In the genomic region with DNA sequence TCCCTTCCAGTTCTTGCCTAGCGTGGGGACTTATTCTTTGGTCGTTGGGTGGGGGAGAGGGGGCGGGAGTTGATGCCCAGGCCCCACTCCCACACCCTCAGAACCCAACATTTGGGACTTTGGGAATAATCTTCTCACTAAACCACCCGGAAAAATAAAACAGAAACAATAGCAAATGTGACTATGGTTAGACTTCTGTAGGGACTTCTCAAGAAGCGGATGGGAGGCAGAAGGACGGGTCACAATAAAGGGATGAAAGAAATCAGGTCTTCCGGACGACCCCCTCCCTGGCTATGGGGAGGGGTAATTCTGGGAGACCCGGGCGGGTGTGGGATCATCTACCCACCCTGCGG, we compare ENCODE assay signal across 8 cellular contexts. TPM values are rescaled to one million over a fixed set of nuclear protein-coding genes. Genes with fewer than 3 reads are reported as not detected.
A peak's percentile ranks its signal among the peaks of the same experiment; 100 is the strongest.
DNase-seq lines count a peak whose midpoint lies in the region; ATAC-seq and TF ChIP-seq lines count a peak whose summit lies in the region.

No MANE protein-coding gene starts in this region.

- peak overlapping the region; percentile 57 to 87 for H3K4me3 Mint-ChIP-seq in CD14-positive monocyte

- WGBS in neuronal stem cell (ENCODE audit: extremely low coverage in 2 of 2, insufficient read length in 2 of 2, insufficient replicate concordance in 1 of 2), 2 donors: no CpG with 5 or more reads among the region's 11 CpGs

- H3K36me3 Mint-ChIP-seq in CD14-positive monocyte: peaks cover 0 to 3% of the 10 kb centered on the region in 2 donors

- no peak overlapping the region for H4K91ac ChIP-seq in neuronal stem cell (ENCODE audit: low read depth, low read length, poor library complexity)

- H3K4me2 ChIP-seq in Loucy (ENCODE audit: low read depth, low read length, poor library complexity, severe bottlenecking) (peak overlapping the region; percentile 75), neuronal stem cell (ENCODE audit: insufficient read depth, low read length, poor library complexity, severe bottlenecking) (peak overlapping the region; percentile 69)

- peaks cover 37% of the 10 kb centered on the region for H3K4me1 Mint-ChIP-seq in CD14-positive monocyte

- peak overlapping the region; percentile 33 for H2BK5ac ChIP-seq in neuronal stem cell (ENCODE audit: low read length)

- H3K18ac ChIP-seq in neuronal stem cell (ENCODE audit: low read length): peak overlapping the region; percentile 91

- no peaks in the 10 kb centered on the region for H3K27me3 ChIP-seq in Loucy (ENCODE audit: insufficient read depth, low read length, poor library complexity, severe bottlenecking)
- H3K27me3 ChIP-seq in neuronal stem cell (ENCODE audit: control insufficient read depth in 3 of 3, insufficient read depth in 3 of 3, low read depth in 1 of 3, low read length in 3 of 3): peaks cover 10 to 31% (median 28%) of the 10 kb centered on the region in 3 experiments

- no peaks in the 10 kb centered on the region for H3K9me2 ChIP-seq in Loucy (replicated peaks; ENCODE audit: low read depth, low read length)

- peak overlapping the region; percentile 10 for H3K14ac ChIP-seq in neuronal stem cell (ENCODE audit: low read length)

- H3K4ac ChIP-seq in neuronal stem cell (ENCODE audit: low read length): no peak overlapping the region

- H3K79me2 ChIP-seq in Loucy (ENCODE audit: insufficient read depth, low read length): no peaks in the 10 kb centered on the region

- DNase-seq in CD14-positive monocyte (ENCODE audit: low spot score) (no peak), coronary artery (ENCODE audit: low spot score) (no peak), neuronal stem cell (ENCODE audit: low spot score) (no peak), HuH-7 (ENCODE audit: low spot score) (no peak), NCI-H1105 treated with DMSO at 0.1 percent for 48 hours (lab: John Stamatoyannopoulos, UW) (no peak)

- H2BK12ac ChIP-seq in neuronal stem cell (ENCODE audit: low read length): no peak overlapping the region

- ATAC-seq in HG02798 (IDR thresholded peaks at IDR 0.05; ENCODE audit: poor library complexity, unreplicated experiment) (no peak), HG02852 (IDR thresholded peaks at IDR 0.05; ENCODE audit: unreplicated experiment) (no peak)

- peak overlapping the region; percentile 79 for H3K9ac ChIP-seq in Loucy (ENCODE audit: low read depth, low read length, poor library complexity, severe bottlenecking)
- peak overlapping the region; percentile 85 for H3K9ac ChIP-seq in neuronal stem cell (ENCODE audit: low read depth, low read length, poor library complexity)

- H3K79me1 ChIP-seq in neuronal stem cell (ENCODE audit: low read depth, low read length): no peaks in the 10 kb centered on the region

- H3K9me3 ChIP-seq in Loucy (ENCODE audit: insufficient read depth, low read depth, low read length) (no peaks in the 10 kb centered on the region), neuronal stem cell (replicated peaks in 1 of 2; ENCODE audit: control insufficient read depth in 2 of 2, insufficient read depth in 1 of 2, low read depth in 1 of 2, low read length in 2 of 2) (peaks cover 0 to 1% of the 10 kb centered on the region in 2 donors)

- H3K27me3 Mint-ChIP-seq in CD14-positive monocyte (ENCODE audit: low read depth in 3 of 3): peaks cover 49 to 60% (median 59%) of the 10 kb centered on the region in 3 donors

- H3K27ac Mint-ChIP-seq in CD14-positive monocyte: peak overlapping the region in 1 of 7 donors; percentile 75

- no peaks in the 10 kb centered on the region for H3F3A ChIP-seq in Loucy (ENCODE audit: low read depth)

- no peak overlapping the region for H3K27ac ChIP-seq in coronary artery
- no peak overlapping the region for H3K27ac ChIP-seq in neuronal stem cell (replicated peaks; ENCODE audit: low read length)

- H3K4me3 ChIP-seq in Loucy (ENCODE audit: low read length, poor library complexity, severe bottlenecking) (peak overlapping the region; percentile 67), coronary artery (peak overlapping the region; percentile 66), neuronal stem cell (ENCODE audit: low read length in 2 of 2) (peak overlapping the region; percentile 43 to 77)

- TF ChIP-seq CTCF in CD14-positive monocyte (IDR thresholded peaks at IDR 0.05): peak; percentile 56
- TF ChIP-seq CTCF in Loucy (conservative IDR thresholded peaks at IDR 0.05; ENCODE audit: low read length): no peak
- peak; percentile 1 for TF ChIP-seq CTCF in coronary artery (IDR thresholded peaks at IDR 0.05)

- no peak overlapping the region for H2BK120ac ChIP-seq in neuronal stem cell (ENCODE audit: low read depth, low read length)

- no peaks in the 10 kb centered on the region for H3K36me3 ChIP-seq in Loucy (ENCODE audit: insufficient read depth, low read length)
- H3K36me3 ChIP-seq in neuronal stem cell (replicated peaks in 1 of 2; ENCODE audit: control insufficient read depth in 2 of 2, insufficient read depth in 2 of 2, low read length in 2 of 2): no peaks in the 10 kb centered on the region

- peaks cover 34% of the 10 kb centered on the region for H3K4me1 ChIP-seq in Loucy (ENCODE audit: insufficient read depth, low read length, poor library complexity, severe bottlenecking)
- peaks cover 10 to 16% of the 10 kb centered on the region in 2 donors for H3K4me1 ChIP-seq in neuronal stem cell (ENCODE audit: control insufficient read depth in 2 of 2, insufficient read depth in 1 of 2, low read depth in 1 of 2, low read length in 2 of 2)

- H2BK15ac ChIP-seq in neuronal stem cell (ENCODE audit: low read length): peak overlapping the region; percentile 52

- peak overlapping the region; percentile 93 for H2AFZ ChIP-seq in Loucy (ENCODE audit: low read length)
- peak overlapping the region; percentile 92 for H2AFZ ChIP-seq in neuronal stem cell (ENCODE audit: low read length)

- H4K8ac ChIP-seq in neuronal stem cell (ENCODE audit: low read depth, low read length): no peak overlapping the region

- H3K9me3 Mint-ChIP-seq in CD14-positive monocyte: peaks cover 0 to 5% (median 3%) of the 10 kb centered on the region in 7 donors

- peak overlapping the region; percentile 1 for H3K23ac ChIP-seq in neuronal stem cell (ENCODE audit: low read depth, low read length, poor library complexity)

- intact Hi-C loops in CD14-positive monocyte (cut with micrococcal nuclease): no loop called here

- H4K20me1 ChIP-seq in Loucy (ENCODE audit: insufficient read depth, low read length, poor library complexity, severe bottlenecking): no peaks in the 10 kb centered on the region

- peak overlapping the region; percentile 73 for H2AK5ac ChIP-seq in neuronal stem cell (ENCODE audit: low read depth, low read length)

RNA-seq across cellular contexts. Expression of a gene that starts 28.5 kb away (rescaled TPM):
- polyA plus RNA-seq in CD14-positive monocyte: 10 to 100 TPM; 46.8 to 50.8 TPM
- 18.0 TPM for polyA plus RNA-seq in neuronal stem cell (2013, experiment 1 of 2)
- polyA plus RNA-seq in neuronal stem cell (2013, experiment 2 of 2): 16.7 TPM
